ENCODE assay signal across 8 cellular contexts in genomic region chr1:36385410-36386261, GRCh38. TPM values are rescaled to one million over a fixed set of nuclear protein-coding genes. Genes with fewer than 3 reads are reported as not detected.
DNase-seq lines count a peak whose midpoint lies in the region; ATAC-seq and TF ChIP-seq lines count a peak whose summit lies in the region.

TSS of gene STK40 (minus strand) at chr1:36385924. CDS start at chr1:36361332, 24,592 bp downstream.

- no peaks in the 10 kb centered on the region for H3K9me3 Mint-ChIP-seq in natural killer cell

- no peaks in the 10 kb centered on the region for H3K9me2 ChIP-seq in DOHH2 (replicated peaks; ENCODE audit: control insufficient read depth, low read length)

- TF ChIP-seq CTCF in DOHH2 (IDR thresholded peaks at IDR 0.05; ENCODE audit: low read depth, low read length, poor library complexity, severe bottlenecking) (no peak), natural killer cell (IDR thresholded peaks at IDR 0.05) (no peak)

- H3F3A ChIP-seq in DOHH2 (ENCODE audit: control insufficient read depth, insufficient read depth), result peaks cover 32% of the 10 kb centered on the region

- peak; percentile 18; the same call in 1 of the 2 replicates for TF ChIP-seq POLR2A in Raji (IDR thresholded peaks at IDR 0.05; ENCODE audit: insufficient read depth, low read depth, low read length)

- peaks cover 88% of the 10 kb centered on the region for H3K4me1 ChIP-seq in DOHH2 (ENCODE audit: control insufficient read depth, low read length)

- peaks cover 48 to 62% of the 10 kb centered on the region in 2 donors for H3K4me1 Mint-ChIP-seq in natural killer cell

- H3K4me3 ChIP-seq in DOHH2 (ENCODE audit: low read length), result peak within 1 kb of the TSS; percentile 89

- peak; percentile 80 to 96 (median 87) for ATAC-seq in natural killer cell

- DNase-seq in H4 (ENCODE audit: low spot score), result peak; percentile 99
- peak; percentile 98 for DNase-seq in LoVo (ENCODE audit: low spot score)
- DNase-seq in activated T-helper 9 cell treated with anti-CD3 and anti-CD28 coated beads, Interleukin-2, amount 50 U/mL, for 16 hours (ENCODE audit: low read depth), result peak; percentile 97
- DNase-seq in fibroblast of peridontal ligament (ENCODE audit: extremely low read depth), result peak; percentile 100
- peak; percentile 91 for DNase-seq in natural killer cell
- peak; percentile 99 for DNase-seq in stimulated activated naive CD4-positive, alpha-beta T cell treated with Interleukin-2 at 50 U/mL for 16 hours (lab: John Stamatoyannopoulos, UW)

- peak within 1 kb of the TSS; percentile 98 to 99 for H3K27ac Mint-ChIP-seq in natural killer cell

- no peaks in the 10 kb centered on the region for H3K9me3 ChIP-seq in DOHH2 (ENCODE audit: control insufficient read depth, insufficient read depth, low read length)

- intact Hi-C loops in natural killer cell (cut with micrococcal nuclease), result loop anchor here (1.0 to 5.0 kb wide), 3 partner anchors 12 to 163 kb away; partner anchors contain the start of genes LSM10 and THRAP3

- H4K20me1 ChIP-seq in DOHH2 (ENCODE audit: control insufficient read depth, insufficient read depth, low read depth, low read length), result peaks cover 19% of the 10 kb centered on the region; the same call in 1 of the 2 replicates

- H3K36me3 ChIP-seq in DOHH2 (ENCODE audit: control insufficient read depth, low read length), result peaks cover 81% of the 10 kb centered on the region

- no peaks in the 10 kb centered on the region for H3K36me3 Mint-ChIP-seq in natural killer cell

- no peaks in the 10 kb centered on the region for H3K27me3 Mint-ChIP-seq in natural killer cell (ENCODE audit: low read depth in 2 of 2)

- peak within 1 kb of the TSS; percentile 89 for H3K4me3 Mint-ChIP-seq in natural killer cell

- H3K79me2 ChIP-seq in DOHH2 (ENCODE audit: control insufficient read depth, low read length), result peaks cover 83% of the 10 kb centered on the region

- no peaks in the 10 kb centered on the region for H3K27me3 ChIP-seq in DOHH2 (ENCODE audit: control insufficient read depth, low read length)

- H3K4me2 ChIP-seq in DOHH2 (ENCODE audit: low read length), result peak within 1 kb of the TSS; percentile 100

- H3K27ac ChIP-seq in DOHH2 (ENCODE audit: low read depth, low read length), result peak within 1 kb of the TSS; percentile 97

RNA-seq across cellular contexts. Expression of gene STK40, which starts in this region (rescaled TPM):
- total RNA-seq in H4 (2014; rRNA removed; shearing (Covaris generic)), result 25.1 and 25.3 TPM in 2 replicates
- total RNA-seq in natural killer cell, result 10 to 100 TPM; 55.9 to 65.3 (median 59.8) TPM

Comparison
In these comparisons a context has a peak if more than half of its experiments do, and no peak if none do; other contexts are left out.
1. Peak in every context shown above with its lines: DNase-seq, ATAC-seq, H3K4me3 ChIP-seq and H3K27ac ChIP-seq.